In the genomic region with DNA sequence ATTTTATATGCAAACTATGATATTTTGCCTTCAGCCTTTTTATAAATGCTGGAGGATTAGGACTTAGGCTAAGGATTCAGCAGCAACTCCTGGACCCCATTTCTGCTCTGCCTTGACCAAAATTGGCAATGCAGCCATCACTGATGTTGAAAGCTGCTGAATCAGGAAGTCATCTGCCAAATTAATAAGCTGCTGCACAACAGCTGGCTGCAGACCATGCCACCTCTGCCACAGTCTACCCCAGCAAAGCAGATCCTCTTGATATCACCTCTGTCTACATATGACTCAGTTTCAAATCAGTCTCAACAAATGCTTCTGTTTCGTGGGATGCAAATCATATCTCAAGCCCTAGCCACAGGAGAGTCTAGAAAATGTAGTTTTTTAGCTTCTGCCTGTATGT, we compare ENCODE assay signal across 10 cellular contexts. TPM values are rescaled to one million over a fixed set of nuclear protein-coding genes. Genes with fewer than 3 reads are reported as not detected.
A peak's percentile ranks its signal among the peaks of the same experiment; 100 is the strongest.
DNase-seq lines count a peak whose midpoint lies in the region; ATAC-seq, FAIRE-seq and TF ChIP-seq lines count a peak whose summit lies in the region.
"Had no signal": no experiment of that assay in that cellular context is flagged by ENCODE, and none has a peak within 500 bp of the region (broad histone marks: within the 10 kb centered on the region; RNA-seq: fewer than 3 reads in every experiment).

No MANE protein-coding gene starts in this region.

- no peaks in the 10 kb centered on the region for H3K9me2 ChIP-seq in Loucy (replicated peaks; ENCODE audit: low read depth, low read length)

- ATAC-seq in GM21717 (IDR thresholded peaks at IDR 0.05; ENCODE audit: unreplicated experiment), result peak; percentile 48
- ATAC-seq in HepG2, result no peak

- no peak for FAIRE-seq in HepG2 (lab: Jason Lieb, UNC)
- FAIRE-seq: endometrium, H1 had no signal

- H3K4me3 ChIP-seq in Loucy (ENCODE audit: low read length, poor library complexity, severe bottlenecking), result no peak overlapping the region
- H3K4me3 ChIP-seq in HepG2 (replicated peaks in 1 of 3; ENCODE audit: insufficient read depth in 1 of 3, low read depth in 2 of 3, low read length in 3 of 3), result no peak overlapping the region
- H3K4me3 ChIP-seq in tibial nerve, result no peak overlapping the region

- TF ChIP-seq POLR2A in HepG2 (IDR thresholded peaks at IDR 0.05; ENCODE audit: insufficient read depth in 1 of 2, low read depth in 2 of 2, low read length in 2 of 2) (no peak), tibial nerve (IDR thresholded peaks at IDR 0.05) (no peak)

- H3K4me2 ChIP-seq in Loucy (ENCODE audit: low read depth, low read length, poor library complexity, severe bottlenecking) (peak overlapping the region; percentile 0), HepG2 (ENCODE audit: low read depth, low read length) (no peak overlapping the region)

- no peaks in the 10 kb centered on the region for H3K27me3 ChIP-seq in Loucy (ENCODE audit: insufficient read depth, low read length, poor library complexity, severe bottlenecking)
- H3K27me3 ChIP-seq in HepG2 (ENCODE audit: control insufficient read depth in 1 of 2, insufficient read depth in 2 of 2, low read length in 2 of 2), result no peaks in the 10 kb centered on the region; a peak in 1 of 5 replicates
- no peaks in the 10 kb centered on the region for H3K27me3 ChIP-seq in tibial nerve

- TF ChIP-seq EP300 in HepG2 (IDR thresholded peaks at IDR 0.05; ENCODE audit: low read depth in 2 of 2, low read length in 2 of 2), result no peak
- no peak for TF ChIP-seq EP300 in HepG2 (CRISPR knock-in tag; IDR thresholded peaks at IDR 0.05; ENCODE audit: borderline replicate concordance)
- no peak for TF ChIP-seq EP300 in tibial nerve (IDR thresholded peaks at IDR 0.05)

- H3K27ac ChIP-seq in HepG2 (ENCODE audit: extremely low read length, insufficient read depth, low read length), result no peak overlapping the region
- H3K27ac ChIP-seq in tibial nerve, result peak overlapping the region in 2 of 4 donors; percentile 6 to 47

- BruUV-seq in HepG2 (replicated peaks; lab: Mats Ljungman, UMichigan), result no TSS peak

- POLR2A ChIA-PET in HepG2 (lab: Yijun Ruan, JAX), result interaction anchor here (1.1 to 4.2 kb wide), 2 partner anchors 7 to 10 kb away, joined by 4 to 19 read pairs; partner anchors contain the start of gene SOS1

- DNase-seq in GF-D8 (lab: John Stamatoyannopoulos, UW) (peak; percentile 19), NCI-H146 treated with DMSO at 0.1 percent for 48 hours (lab: John Stamatoyannopoulos, UW; ENCODE audit: unreplicated experiment) (no peak), HepG2 (ENCODE audit: low spot score) (no peak), tibial nerve (ENCODE audit: low spot score in 2 of 2) (no peak)
- peak; percentile 15 to 17 for DNase-seq in activated T-helper 1 cell treated with anti-CD3 and anti-CD28 coated beads, Interleukin-2, amount 50 U/mL, for 16 hours (ENCODE audit: low read depth in 1 of 2, low spot score in 1 of 2)
- peak; percentile 10 to 22 for DNase-seq in stimulated activated CD4-positive, alpha-beta T cell treated with anti-CD3 and anti-CD28 coated beads, Interleukin-12 subunit alpha, Interleukin-12 subunit beta, amount 100 ng/mL, for 24 hours (ENCODE audit: low read depth in 2 of 2)

- 0 out of 2 replicates have a peak, but pooled peaks cover 2% of the 10 kb centered on the region for H3F3A ChIP-seq in Loucy (ENCODE audit: low read depth)

- H4K20me1 ChIP-seq in Loucy (ENCODE audit: insufficient read depth, low read length, poor library complexity, severe bottlenecking) (no peaks in the 10 kb centered on the region), HepG2 (ENCODE audit: insufficient read depth, low read length) (no peaks in the 10 kb centered on the region)

- H3K9me3 ChIP-seq in Loucy (ENCODE audit: insufficient read depth, low read depth, low read length), result no peaks in the 10 kb centered on the region
- no peaks in the 10 kb centered on the region for H3K9me3 ChIP-seq in HepG2 (ENCODE audit: low read length)
- H3K9me3 ChIP-seq in tibial nerve, result no peaks in the 10 kb centered on the region

- H3K36me3 ChIP-seq in Loucy (ENCODE audit: insufficient read depth, low read length) (no peaks in the 10 kb centered on the region), HepG2 (replicated peaks in 1 of 2; ENCODE audit: control insufficient read depth in 1 of 2, insufficient read depth in 2 of 2, low read length in 2 of 2) (no peaks in the 10 kb centered on the region), tibial nerve (no peaks in the 10 kb centered on the region)

- TF ChIP-seq RAD21 in HepG2 (CRISPR knock-in tag; IDR thresholded peaks at IDR 0.05), result no peak

- H3K79me2 ChIP-seq in Loucy (ENCODE audit: insufficient read depth, low read length) (peaks cover 8% of the 10 kb centered on the region), HepG2 (ENCODE audit: insufficient read depth, low read length) (peaks cover 3% of the 10 kb centered on the region)

- intact Hi-C loops in HepG2 (cut with micrococcal nuclease; ENCODE audit: unreplicated experiment), result loop anchor here (10.0 kb wide), 1 partner anchor 373 kb away; the partner anchor contains the start of gene SRSF7

- 100% methylated on average over 1 of the region's 1 CpG for WGBS in HepG2 (ENCODE audit: low lambda C conversion rate)
- 74 to 81% methylated on average over 1 of the region's 1 CpG for WGBS in tibial nerve, 2 donors

- peak overlapping the region; percentile 3; the same call in 1 of the 2 replicates for H2AFZ ChIP-seq in Loucy (ENCODE audit: low read length)
- no peak overlapping the region for H2AFZ ChIP-seq in HepG2 (ENCODE audit: low read length)

- TF ChIP-seq CTCF in Loucy (conservative IDR thresholded peaks at IDR 0.05; ENCODE audit: low read length) (no peak), HepG2 (CRISPR knock-in tag; IDR thresholded peaks at IDR 0.05) (no peak), tibial nerve (IDR thresholded peaks at IDR 0.05) (no peak)

- H3K9ac ChIP-seq in Loucy (ENCODE audit: low read depth, low read length, poor library complexity, severe bottlenecking) (peak overlapping the region; percentile 1), HepG2 (ENCODE audit: insufficient read depth, low read depth, low read length) (no peak overlapping the region)

- CTCF ChIA-PET in HepG2 (lab: Yijun Ruan, JAX; ENCODE audit: low intra/inter-chr PET ratio, low total read pairs), result no interaction called here

- H3K4me1 ChIP-seq in Loucy (ENCODE audit: insufficient read depth, low read length, poor library complexity, severe bottlenecking), result peaks cover 32% of the 10 kb centered on the region
- H3K4me1 ChIP-seq in HepG2 (ENCODE audit: insufficient read depth, low read length), result peaks cover 46% of the 10 kb centered on the region
- peaks cover 0 to 21% (median 10%) of the 10 kb centered on the region in 4 donors for H3K4me1 ChIP-seq in tibial nerve

- in situ Hi-C loops in HepG2 (cut with HindIII; ENCODE audit: extremely low pct_ligation_motif_present, low pct_unique_long_range_greater_than_20kb), result no loop called here

TF ChIP-seq in HepG2, 621 proteins besides CTCF, POLR2A, EP300 and RAD21:
- TF ChIP-seq, protein P1, sequence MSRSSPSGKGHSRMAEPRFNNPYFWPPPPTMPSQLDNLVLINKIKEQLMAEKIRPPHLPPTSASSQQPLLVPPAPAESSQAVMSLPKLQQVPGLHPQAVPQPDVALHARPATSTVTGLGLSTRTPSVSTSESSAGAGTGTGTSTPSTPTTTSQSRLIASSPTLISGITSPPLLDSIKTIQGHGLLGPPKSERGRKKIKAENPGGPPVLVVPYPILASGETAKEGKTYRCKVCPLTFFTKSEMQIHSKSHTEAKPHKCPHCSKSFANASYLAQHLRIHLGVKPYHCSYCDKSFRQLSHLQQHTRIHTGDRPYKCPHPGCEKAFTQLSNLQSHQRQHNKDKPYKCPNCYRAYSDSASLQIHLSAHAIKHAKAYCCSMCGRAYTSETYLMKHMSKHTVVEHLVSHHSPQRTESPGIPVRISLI (CRISPR knock-in tag; IDR thresholded peaks at IDR 0.05; ENCODE audit: borderline replicate concordance), result no peak
- TF ChIP-seq SMAD9 (CRISPR knock-in tag; IDR thresholded peaks at IDR 0.05) (no peak), YY1 (IDR thresholded peaks at IDR 0.05; ENCODE audit: insufficient read depth, insufficient replicate concordance, low read depth, low read length) (no peak), ZFP41 (CRISPR knock-in tag; IDR thresholded peaks at IDR 0.05; ENCODE audit: borderline replicate concordance) (no peak), ZNF329 (CRISPR knock-in tag; IDR thresholded peaks at IDR 0.05; ENCODE audit: low read depth) (no peak)
TF ChIP-seq in HepG2: peak in this region for 0.

RNA-seq across cellular contexts. Expression of gene SOS1, which starts 7.1 kb away (rescaled TPM):
- 20.8 and 26.6 TPM in 2 replicates for total RNA-seq in HepG2 (2016; rRNA removed; fragmentation: Illumina TruSeq; extraction: Trizol)
- total RNA-seq in HepG2 (2016; cell fraction: cytosol; rRNA removed; fragmentation: Illumina TruSeq; extraction: Trizol; ENCODE audit: low read depth), result 3.2 and 4.1 TPM in 2 replicates
- total RNA-seq in HepG2 (2016; cell fraction: insoluble cytoplasmic fraction; rRNA removed; fragmentation: Illumina TruSeq; extraction: Trizol), result 21.0 and 28.9 TPM in 2 replicates
- total RNA-seq in HepG2 (2016; cell fraction: membrane; rRNA removed; fragmentation: Illumina TruSeq; extraction: Trizol), result 12.6 and 14.3 TPM in 2 replicates
- 49.5 and 63.9 TPM in 2 replicates for total RNA-seq in HepG2 (2016; cell fraction: nucleus; rRNA removed; fragmentation: Illumina TruSeq; extraction: Trizol)
- polyA plus RNA-seq in HepG2 (2011; rRNA removed), result 39.5 and 60.4 TPM in 2 replicates
- polyA plus RNA-seq in HepG2 (2011; cell fraction: cytosol; rRNA removed), result 23.4 and 41.7 TPM in 2 replicates
- 69.6 and 75.7 TPM in 2 replicates for polyA plus RNA-seq in HepG2 (2011; cell fraction: nucleus; rRNA removed)
- polyA plus RNA-seq in HepG2 (2012), result 31.5 and 37.6 TPM in 2 replicates
- polyA plus RNA-seq in HepG2 (2016; cell fraction: cytosol; fragmentation: Illumina TruSeq; extraction: Trizol; ENCODE audit: low read depth), result 0.43 and 0.49 TPM in 2 replicates
- polyA plus RNA-seq in HepG2 (2016; cell fraction: insoluble cytoplasmic fraction; fragmentation: Illumina TruSeq; extraction: Trizol; ENCODE audit: low read depth), result 21.4 and 27.3 TPM in 2 replicates
- 2.0 and 2.7 TPM in 2 replicates for polyA plus RNA-seq in HepG2 (2016; cell fraction: membrane; fragmentation: Illumina TruSeq; extraction: Trizol; ENCODE audit: low read depth)
- 56.1 and 68.3 TPM in 2 replicates for polyA plus RNA-seq in HepG2 (2016; cell fraction: nucleus; fragmentation: Illumina TruSeq; extraction: Trizol; ENCODE audit: insufficient read depth, low read depth)
- 40.4 and 54.0 TPM in 2 replicates for polyA minus RNA-seq in HepG2 (2011; rRNA and poly(A)+ RNA removed; ENCODE audit: low replicate concordance)
- 39.9 and 41.5 TPM in 2 replicates for polyA minus RNA-seq in HepG2 (2011; cell fraction: cytosol; rRNA and poly(A)+ RNA removed)
- polyA minus RNA-seq in HepG2 (2011; cell fraction: nucleus; rRNA and poly(A)+ RNA removed), result 211 and 214 TPM in 2 replicates
- total RNA-seq in tibial nerve, result 10 to 100 TPM; 18.6 to 27.3 (median 23.4) TPM

Comparison
In these comparisons a context has a peak if more than half of its experiments do, and no peak if none do; other contexts are left out.
1. DNase-seq: peak in GF-D8 (single experiment), activated T-helper 1 cell treated with anti-CD3 and anti-CD28 coated beads, Interleukin-2, amount 50 U/mL, for 16 hours (2 of 2) and stimulated activated CD4-positive, alpha-beta T cell treated with anti-CD3 and anti-CD28 coated beads, Interleukin-12 subunit alpha, Interleukin-12 subunit beta, amount 100 ng/mL, for 24 hours (2 of 2); none in NCI-H146 treated with DMSO at 0.1 percent for 48 hours (single experiment), HepG2 (single experiment) and tibial nerve (0 of 2).